Comparison of ENCODE assay signal across 8 cellular contexts in the genomic region with DNA sequence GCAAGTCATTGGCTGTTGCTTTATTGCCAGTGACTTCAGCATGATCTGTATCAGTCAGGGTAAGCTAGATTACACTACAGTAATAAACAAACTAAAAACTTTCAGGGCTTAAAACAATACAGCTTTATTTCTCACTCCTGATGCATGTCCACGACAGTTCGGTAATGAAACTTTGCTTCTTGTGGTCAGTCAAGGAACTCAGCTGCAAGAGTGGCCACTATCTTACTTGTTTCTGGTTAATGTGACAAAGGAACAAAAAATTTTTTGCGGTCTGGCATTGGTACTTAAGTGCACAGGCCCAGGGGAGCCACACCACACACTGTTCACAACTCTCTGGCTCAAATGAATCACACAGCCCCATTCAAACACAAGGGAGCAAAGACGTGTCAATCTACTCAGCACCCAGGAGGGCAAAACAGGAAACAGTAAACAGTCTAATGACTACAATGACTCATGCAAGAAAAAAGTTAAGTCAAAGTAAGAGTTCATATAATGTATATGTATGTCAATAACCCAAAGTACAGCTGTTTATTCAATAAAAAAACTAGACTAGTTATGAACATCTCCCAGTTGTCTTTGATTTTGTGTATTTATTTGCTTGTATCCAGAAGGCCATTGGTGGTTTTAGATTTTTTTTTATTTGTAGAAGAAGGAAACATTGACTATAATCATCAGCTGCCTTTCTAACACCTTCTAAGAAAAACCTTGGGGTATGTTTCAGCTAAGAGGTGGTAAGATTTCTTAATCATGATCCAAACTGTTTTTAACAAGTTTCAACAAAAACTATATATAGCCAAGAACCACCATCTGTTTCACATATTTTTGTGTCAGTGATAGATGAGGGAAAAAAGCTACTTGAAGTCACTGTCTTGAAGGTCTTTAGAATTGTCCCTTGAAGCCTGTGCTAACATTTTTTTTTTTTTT.
A peak's percentile ranks its signal among the peaks of the same experiment; 100 is the strongest.
DNase-seq lines count a peak whose midpoint lies in the region; ATAC-seq and TF ChIP-seq lines count a peak whose summit lies in the region.

No MANE protein-coding gene starts in this region.

- TF ChIP-seq CTCF in adrenal gland (IDR thresholded peaks at IDR 0.05), result no peak

- TF ChIP-seq POLR2A in adrenal gland (IDR thresholded peaks at IDR 0.05), result no peak

- no peak overlapping the region for H2BK5ac ChIP-seq in mesenchymal stem cell (ENCODE audit: low read depth, low read length, poor library complexity, severe bottlenecking)

- H4K91ac ChIP-seq in mesenchymal stem cell (ENCODE audit: low read length), result no peak overlapping the region

- no peak overlapping the region for H3K4me2 ChIP-seq in mesenchymal stem cell (ENCODE audit: low read length, poor library complexity, severe bottlenecking)

- 0% methylated on average over 4 of the region's 4 CpGs for WGBS in mesenchymal stem cell
- WGBS in adrenal gland, 4 donors, result 71 to 84% (median 78%) methylated on average over 4 of the region's 4 CpGs

- H3K27me3 ChIP-seq in adipocyte (replicated peaks; ENCODE audit: control insufficient read depth, insufficient read depth, low read length) (no peaks in the 10 kb centered on the region), mesenchymal stem cell (ENCODE audit: control insufficient read depth in 1 of 2, insufficient read depth in 1 of 2, low read length in 2 of 2) (no peaks in the 10 kb centered on the region), adrenal gland (no peaks in the 10 kb centered on the region)

- H2BK120ac ChIP-seq in mesenchymal stem cell (ENCODE audit: low read depth, low read length), result no peak overlapping the region

- ATAC-seq in GM18517 (IDR thresholded peaks at IDR 0.05; ENCODE audit: unreplicated experiment), result peak; percentile 100
- ATAC-seq in HG02623 (IDR thresholded peaks at IDR 0.05; ENCODE audit: unreplicated experiment), result peak; percentile 99

- peak; percentile 13 for DNase-seq in NCI-H69 (lab: John Stamatoyannopoulos, UW)
- DNase-seq in adipocyte (ENCODE audit: low read depth), result peak; percentile 75
- DNase-seq in mesenchymal stem cell, result peak; percentile 99
- DNase-seq in superior temporal gyrus (ENCODE audit: extremely low spot score), result peak; percentile 72
- no peak for DNase-seq in NCI-H1417 treated with DMSO at 0.1 percent for 48 hours (lab: John Stamatoyannopoulos, UW)
- DNase-seq in adrenal gland, result no peak

- H3K9me3 ChIP-seq in adipocyte (ENCODE audit: control insufficient read depth, low read length) (no peaks in the 10 kb centered on the region), mesenchymal stem cell (ENCODE audit: control insufficient read depth, low read length) (no peaks in the 10 kb centered on the region), adrenal gland (replicated peaks in 1 of 3) (no peaks in the 10 kb centered on the region)

- H3K4me1 ChIP-seq in adipocyte (ENCODE audit: control insufficient read depth, insufficient read depth, low read length) (peaks cover 43% of the 10 kb centered on the region), mesenchymal stem cell (ENCODE audit: control insufficient read depth, insufficient read depth, low read depth, low read length) (no peaks in the 10 kb centered on the region), adrenal gland (replicated peaks in 1 of 2) (no peaks in the 10 kb centered on the region)

- H2BK12ac ChIP-seq in mesenchymal stem cell (ENCODE audit: low read length in 2 of 2), result no peak overlapping the region

- intact Hi-C loops in adrenal gland (cut with DNase I), result no loop called here

- H3K4ac ChIP-seq in mesenchymal stem cell (ENCODE audit: low read depth in 1 of 2, low read length in 2 of 2), result no peak overlapping the region

- H3K27ac ChIP-seq in mesenchymal stem cell (ENCODE audit: low read length, poor library complexity, severe bottlenecking) (peak overlapping the region; percentile 28), adrenal gland (no peak overlapping the region)

- no peak overlapping the region for H4K8ac ChIP-seq in mesenchymal stem cell (ENCODE audit: low read length)

- no peak overlapping the region for H2AFZ ChIP-seq in mesenchymal stem cell (ENCODE audit: low read depth, low read length)

- peak overlapping the region; percentile 34 for H3K4me3 ChIP-seq in adipocyte (ENCODE audit: low read length)
- H3K4me3 ChIP-seq in mesenchymal stem cell (ENCODE audit: insufficient read depth in 1 of 2, low read depth in 1 of 2, low read length in 2 of 2), result peak overlapping the region in 1 of 2 experiments; percentile 9
- no peak overlapping the region for H3K4me3 ChIP-seq in adrenal gland

- no peaks in the 10 kb centered on the region for H3K79me1 ChIP-seq in mesenchymal stem cell (replicated peaks; ENCODE audit: low read length, poor library complexity, severe bottlenecking)

- H2AK5ac ChIP-seq in mesenchymal stem cell (ENCODE audit: low read length, severe bottlenecking), result no peak overlapping the region

- no peak overlapping the region for H3K14ac ChIP-seq in mesenchymal stem cell (ENCODE audit: low read length in 2 of 2)

- no peak overlapping the region for H3K23ac ChIP-seq in mesenchymal stem cell (ENCODE audit: low read length in 2 of 2)

- H2BK15ac ChIP-seq in mesenchymal stem cell (ENCODE audit: low read depth, poor library complexity, severe bottlenecking), result no peak overlapping the region

- H3K18ac ChIP-seq in mesenchymal stem cell (ENCODE audit: low read depth in 1 of 2, low read length in 2 of 2), result no peak overlapping the region

- H3K36me3 ChIP-seq in adipocyte (ENCODE audit: control insufficient read depth, insufficient read depth, low read length, severe bottlenecking), result no peaks in the 10 kb centered on the region
- H3K36me3 ChIP-seq in mesenchymal stem cell (ENCODE audit: control insufficient read depth in 1 of 2, insufficient read depth in 2 of 2, low read depth in 1 of 2, low read length in 2 of 2), result no peaks in the 10 kb centered on the region
- no peaks in the 10 kb centered on the region for H3K36me3 ChIP-seq in adrenal gland (replicated peaks in 1 of 2)

- H3K9ac ChIP-seq in adipocyte (ENCODE audit: low read length) (peak overlapping the region; percentile 73), mesenchymal stem cell (ENCODE audit: low read length) (peak overlapping the region; percentile 72)

Comparison
In these comparisons a context has a peak if more than half of its experiments do, and no peak if none do; other contexts are left out.
1. DNase-seq: peak in NCI-H69 (single experiment), adipocyte (single experiment), mesenchymal stem cell (single experiment) and superior temporal gyrus (single experiment); none in NCI-H1417 treated with DMSO at 0.1 percent for 48 hours (single experiment) and adrenal gland (0 of 7).